Comparison of ENCODE assay signal across 1 cellular context in genomic region chr1:63773815-63774616, GRCh38.
TF ChIP-seq lines count a peak whose summit lies in the region.

Gene ROR1, plus strand, starts transcription at chr1:63774017.

TF ChIP-seq in HepG2, 621 proteins besides CTCF, POLR2A, EP300 and RAD21 (continued from another document and continues in another):
- TF ChIP-seq ZNF318 (CRISPR knock-in tag; IDR thresholded peaks at IDR 0.05) (no peak), ZNF431 (CRISPR knock-in tag; IDR thresholded peaks at IDR 0.05; ENCODE audit: borderline replicate concordance, low read depth) (no peak), ZNF691 (CRISPR knock-in tag; IDR thresholded peaks at IDR 0.05; ENCODE audit: borderline replicate concordance, low read depth) (peak; percentile 76; the same call in 1 of the 2 replicates), THYN1 (CRISPR knock-in tag; IDR thresholded peaks at IDR 0.05; ENCODE audit: borderline replicate concordance, low read depth) (no peak), TOPORS (CRISPR knock-in tag; IDR thresholded peaks at IDR 0.05) (0 out of 2 replicates have a peak, but pooled peaks have one; percentile 53), ZNF292 (CRISPR knock-in tag; IDR thresholded peaks at IDR 0.05; ENCODE audit: borderline replicate concordance, low read depth) (peak; percentile 81; the same call in 1 of the 2 replicates), NCOA2 (CRISPR knock-in tag; IDR thresholded peaks at IDR 0.05) (no peak), SP2 (CRISPR knock-in tag; IDR thresholded peaks at IDR 0.05) (peak; percentile 35), ZNF543 (CRISPR knock-in tag; IDR thresholded peaks at IDR 0.05) (no peak), KMT2B (CRISPR knock-in tag; IDR thresholded peaks at IDR 0.05) (0 out of 2 replicates have a peak, but pooled peaks have one; percentile 42), ZNF451 (CRISPR knock-in tag; IDR thresholded peaks at IDR 0.05) (no peak), ZNF446 (CRISPR knock-in tag; IDR thresholded peaks at IDR 0.05) (peak; percentile 73), PATZ1 (CRISPR knock-in tag; IDR thresholded peaks at IDR 0.05) (peak; percentile 34; the same call in 1 of the 2 replicates), RFX5 (IDR thresholded peaks at IDR 0.05; ENCODE audit: low read depth, low read length) (no peak), JUND (CRISPR knock-in tag; IDR thresholded peaks at IDR 0.05) (0 out of 2 replicates have a peak, but pooled peaks have one; percentile 5), NPAS2 (CRISPR knock-in tag; IDR thresholded peaks at IDR 0.05; ENCODE audit: borderline replicate concordance) (no peak), DPF2 (CRISPR knock-in tag; IDR thresholded peaks at IDR 0.05; ENCODE audit: borderline replicate concordance, low read depth) (no peak), IRF1 (CRISPR knock-in tag; IDR thresholded peaks at IDR 0.05; ENCODE audit: low read depth) (no peak), ZNF264 (CRISPR knock-in tag; IDR thresholded peaks at IDR 0.05) (0 out of 2 replicates have a peak, but pooled peaks have one; percentile 47)
- TF ChIP-seq, protein P1, sequence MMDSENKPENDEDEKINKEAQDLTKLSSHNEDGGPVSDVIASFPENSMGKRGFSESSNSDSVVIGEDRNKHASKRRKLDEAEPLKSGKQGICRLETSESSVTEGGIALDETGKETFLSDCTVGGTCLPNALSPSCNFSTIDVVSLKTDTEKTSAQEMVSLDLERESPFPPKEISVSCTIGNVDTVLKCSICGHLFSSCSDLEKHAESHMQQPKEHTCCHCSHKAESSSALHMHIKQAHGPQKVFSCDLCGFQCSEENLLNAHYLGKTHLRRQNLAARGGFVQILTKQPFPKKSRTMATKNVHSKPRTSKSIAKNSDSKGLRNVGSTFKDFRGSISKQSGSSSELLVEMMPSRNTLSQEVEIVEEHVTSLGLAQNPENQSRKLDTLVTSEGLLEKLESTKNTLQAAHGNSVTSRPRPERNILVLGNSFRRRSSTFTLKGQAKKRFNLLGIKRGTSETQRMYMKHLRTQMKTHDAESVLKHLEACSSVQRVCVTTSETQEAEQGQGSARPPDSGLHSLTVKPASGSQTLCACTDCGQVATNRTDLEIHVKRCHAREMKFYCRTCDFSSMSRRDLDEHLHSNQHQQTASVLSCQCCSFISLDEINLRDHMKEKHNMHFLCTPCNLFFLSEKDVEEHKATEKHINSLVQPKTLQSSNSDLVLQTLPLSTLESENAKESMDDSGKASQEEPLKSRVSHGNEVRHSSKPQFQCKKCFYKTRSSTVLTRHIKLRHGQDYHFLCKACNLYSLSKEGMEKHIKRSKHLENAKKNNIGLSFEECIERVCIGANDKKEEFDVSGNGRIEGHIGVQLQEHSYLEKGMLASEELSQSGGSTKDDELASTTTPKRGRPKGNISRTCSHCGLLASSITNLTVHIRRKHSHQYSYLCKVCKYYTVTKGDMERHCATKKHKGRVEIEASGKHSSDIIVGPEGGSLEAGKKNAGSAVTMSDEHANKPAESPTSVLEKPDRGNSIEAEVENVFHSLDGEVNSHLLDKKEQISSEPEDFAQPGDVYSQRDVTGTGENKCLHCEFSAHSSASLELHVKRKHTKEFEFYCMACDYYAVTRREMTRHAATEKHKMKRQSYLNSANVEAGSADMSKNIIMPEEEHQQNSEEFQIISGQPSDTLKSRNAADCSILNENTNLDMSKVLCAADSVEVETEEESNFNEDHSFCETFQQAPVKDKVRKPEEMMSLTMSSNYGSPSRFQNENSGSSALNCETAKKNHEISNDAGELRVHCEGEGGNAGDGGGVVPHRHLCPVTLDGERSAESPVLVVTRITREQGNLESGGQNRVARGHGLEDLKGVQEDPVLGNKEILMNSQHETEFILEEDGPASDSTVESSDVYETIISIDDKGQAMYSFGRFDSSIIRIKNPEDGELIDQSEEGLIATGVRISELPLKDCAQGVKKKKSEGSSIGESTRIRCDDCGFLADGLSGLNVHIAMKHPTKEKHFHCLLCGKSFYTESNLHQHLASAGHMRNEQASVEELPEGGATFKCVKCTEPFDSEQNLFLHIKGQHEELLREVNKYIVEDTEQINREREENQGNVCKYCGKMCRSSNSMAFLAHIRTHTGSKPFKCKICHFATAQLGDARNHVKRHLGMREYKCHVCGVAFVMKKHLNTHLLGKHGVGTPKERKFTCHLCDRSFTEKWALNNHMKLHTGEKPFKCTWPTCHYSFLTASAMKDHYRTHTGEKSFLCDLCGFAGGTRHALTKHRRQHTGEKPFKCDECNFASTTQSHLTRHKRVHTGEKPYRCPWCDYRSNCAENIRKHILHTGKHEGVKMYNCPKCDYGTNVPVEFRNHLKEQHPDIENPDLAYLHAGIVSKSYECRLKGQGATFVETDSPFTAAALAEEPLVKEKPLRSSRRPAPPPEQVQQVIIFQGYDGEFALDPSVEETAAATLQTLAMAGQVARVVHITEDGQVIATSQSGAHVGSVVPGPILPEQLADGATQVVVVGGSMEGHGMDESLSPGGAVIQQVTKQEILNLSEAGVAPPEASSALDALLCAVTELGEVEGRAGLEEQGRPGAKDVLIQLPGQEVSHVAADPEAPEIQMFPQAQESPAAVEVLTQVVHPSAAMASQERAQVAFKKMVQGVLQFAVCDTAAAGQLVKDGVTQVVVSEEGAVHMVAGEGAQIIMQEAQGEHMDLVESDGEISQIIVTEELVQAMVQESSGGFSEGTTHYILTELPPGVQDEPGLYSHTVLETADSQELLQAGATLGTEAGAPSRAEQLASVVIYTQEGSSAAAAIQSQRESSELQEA (CRISPR knock-in tag; IDR thresholded peaks at IDR 0.05; ENCODE audit: not compliant biosample characterization): peak; percentile 52
- TF ChIP-seq, protein P2, sequence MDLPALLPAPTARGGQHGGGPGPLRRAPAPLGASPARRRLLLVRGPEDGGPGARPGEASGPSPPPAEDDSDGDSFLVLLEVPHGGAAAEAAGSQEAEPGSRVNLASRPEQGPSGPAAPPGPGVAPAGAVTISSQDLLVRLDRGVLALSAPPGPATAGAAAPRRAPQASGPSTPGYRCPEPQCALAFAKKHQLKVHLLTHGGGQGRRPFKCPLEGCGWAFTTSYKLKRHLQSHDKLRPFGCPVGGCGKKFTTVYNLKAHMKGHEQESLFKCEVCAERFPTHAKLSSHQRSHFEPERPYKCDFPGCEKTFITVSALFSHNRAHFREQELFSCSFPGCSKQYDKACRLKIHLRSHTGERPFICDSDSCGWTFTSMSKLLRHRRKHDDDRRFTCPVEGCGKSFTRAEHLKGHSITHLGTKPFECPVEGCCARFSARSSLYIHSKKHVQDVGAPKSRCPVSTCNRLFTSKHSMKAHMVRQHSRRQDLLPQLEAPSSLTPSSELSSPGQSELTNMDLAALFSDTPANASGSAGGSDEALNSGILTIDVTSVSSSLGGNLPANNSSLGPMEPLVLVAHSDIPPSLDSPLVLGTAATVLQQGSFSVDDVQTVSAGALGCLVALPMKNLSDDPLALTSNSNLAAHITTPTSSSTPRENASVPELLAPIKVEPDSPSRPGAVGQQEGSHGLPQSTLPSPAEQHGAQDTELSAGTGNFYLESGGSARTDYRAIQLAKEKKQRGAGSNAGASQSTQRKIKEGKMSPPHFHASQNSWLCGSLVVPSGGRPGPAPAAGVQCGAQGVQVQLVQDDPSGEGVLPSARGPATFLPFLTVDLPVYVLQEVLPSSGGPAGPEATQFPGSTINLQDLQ (CRISPR knock-in tag; IDR thresholded peaks at IDR 0.05): no peak
- TF ChIP-seq, protein P3, sequence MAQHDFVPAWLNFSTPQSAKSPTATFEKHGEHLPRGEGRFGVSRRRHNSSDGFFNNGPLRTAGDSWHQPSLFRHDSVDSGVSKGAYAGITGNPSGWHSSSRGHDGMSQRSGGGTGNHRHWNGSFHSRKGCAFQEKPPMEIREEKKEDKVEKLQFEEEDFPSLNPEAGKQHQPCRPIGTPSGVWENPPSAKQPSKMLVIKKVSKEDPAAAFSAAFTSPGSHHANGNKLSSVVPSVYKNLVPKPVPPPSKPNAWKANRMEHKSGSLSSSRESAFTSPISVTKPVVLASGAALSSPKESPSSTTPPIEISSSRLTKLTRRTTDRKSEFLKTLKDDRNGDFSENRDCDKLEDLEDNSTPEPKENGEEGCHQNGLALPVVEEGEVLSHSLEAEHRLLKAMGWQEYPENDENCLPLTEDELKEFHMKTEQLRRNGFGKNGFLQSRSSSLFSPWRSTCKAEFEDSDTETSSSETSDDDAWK (CRISPR knock-in tag; IDR thresholded peaks at IDR 0.05): no peak
- TF ChIP-seq, protein P4, sequence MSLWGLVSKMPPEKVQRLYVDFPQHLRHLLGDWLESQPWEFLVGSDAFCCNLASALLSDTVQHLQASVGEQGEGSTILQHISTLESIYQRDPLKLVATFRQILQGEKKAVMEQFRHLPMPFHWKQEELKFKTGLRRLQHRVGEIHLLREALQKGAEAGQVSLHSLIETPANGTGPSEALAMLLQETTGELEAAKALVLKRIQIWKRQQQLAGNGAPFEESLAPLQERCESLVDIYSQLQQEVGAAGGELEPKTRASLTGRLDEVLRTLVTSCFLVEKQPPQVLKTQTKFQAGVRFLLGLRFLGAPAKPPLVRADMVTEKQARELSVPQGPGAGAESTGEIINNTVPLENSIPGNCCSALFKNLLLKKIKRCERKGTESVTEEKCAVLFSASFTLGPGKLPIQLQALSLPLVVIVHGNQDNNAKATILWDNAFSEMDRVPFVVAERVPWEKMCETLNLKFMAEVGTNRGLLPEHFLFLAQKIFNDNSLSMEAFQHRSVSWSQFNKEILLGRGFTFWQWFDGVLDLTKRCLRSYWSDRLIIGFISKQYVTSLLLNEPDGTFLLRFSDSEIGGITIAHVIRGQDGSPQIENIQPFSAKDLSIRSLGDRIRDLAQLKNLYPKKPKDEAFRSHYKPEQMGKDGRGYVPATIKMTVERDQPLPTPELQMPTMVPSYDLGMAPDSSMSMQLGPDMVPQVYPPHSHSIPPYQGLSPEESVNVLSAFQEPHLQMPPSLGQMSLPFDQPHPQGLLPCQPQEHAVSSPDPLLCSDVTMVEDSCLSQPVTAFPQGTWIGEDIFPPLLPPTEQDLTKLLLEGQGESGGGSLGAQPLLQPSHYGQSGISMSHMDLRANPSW (CRISPR knock-in tag; IDR thresholded peaks at IDR 0.05; ENCODE audit: borderline replicate concordance): no peak
